Comparison of ENCODE assay signal across 11 cellular contexts in genomic region chr9:35518981-35519679, GRCh38. TPM values are rescaled to one million over a fixed set of nuclear protein-coding genes. Genes with fewer than 3 reads are reported as not detected.
DNase-seq lines count a peak whose midpoint lies in the region; ATAC-seq, FAIRE-seq and TF ChIP-seq lines count a peak whose summit lies in the region.
"Had no signal": no experiment of that assay in that cellular context is flagged by ENCODE, and none has a peak within 500 bp of the region (broad histone marks: within the 10 kb centered on the region; RNA-seq: fewer than 3 reads in every experiment).

No MANE protein-coding gene starts in this region.

- no peaks in the 10 kb centered on the region for H3K9me1 ChIP-seq in keratinocyte (ENCODE audit: control insufficient read depth, extremely low read depth, insufficient read depth, low read length)

- H2AFZ ChIP-seq in keratinocyte (ENCODE audit: control insufficient read depth, low read length) = no peak overlapping the region

- peaks cover 64% of the 10 kb centered on the region for H3K4me1 ChIP-seq in keratinocyte (ENCODE audit: control insufficient read depth, extremely low read depth, insufficient read depth, low read length)

- FAIRE-seq in bronchial epithelial cell (lab: Jason Lieb, UNC) = no peak
- FAIRE-seq in keratinocyte (lab: Jason Lieb, UNC) = no peak

- H3K27ac ChIP-seq in keratinocyte (ENCODE audit: control insufficient read depth, insufficient read depth, low read length) = peak overlapping the region; percentile 81
- peak overlapping the region in 20 of 21 experiments; percentile 5 to 84 (median 64) for H3K27ac ChIP-seq in skin epidermis

- dilution Hi-C loops in keratinocyte (cut with MboI; ENCODE audit: extremely low pct_ligation_motif_present, low sequenced_read_pairs) = no loop called here

- no peaks in the 10 kb centered on the region for H3K36me3 ChIP-seq in bronchial epithelial cell (ENCODE audit: control insufficient read depth, insufficient read depth, low read length)
- peaks cover 0 to 3% of the 10 kb centered on the region in 2 experiments for H3K36me3 ChIP-seq in keratinocyte (ENCODE audit: control insufficient read depth in 2 of 2, extremely low read depth in 1 of 2, insufficient read depth in 2 of 2, low read length in 2 of 2)

- H3K4me2 ChIP-seq in keratinocyte (ENCODE audit: control insufficient read depth, extremely low read depth, insufficient read depth, low read depth, low read length) = peak overlapping the region; percentile 65

- TF ChIP-seq CTCF in bronchial epithelial cell (IDR thresholded peaks at IDR 0.05; ENCODE audit: insufficient read depth, low read length, severe bottlenecking) (no peak), keratinocyte (optimal IDR thresholded peaks at IDR 0.05 in 1 of 3, IDR thresholded peaks at IDR 0.05 in 1 of 3, conservative IDR thresholded peaks at IDR 0.05 in 1 of 3; ENCODE audit: extremely low read depth in 1 of 3, insufficient read depth in 2 of 3, low read length in 3 of 3) (no peak)

- H3K4me3 ChIP-seq in bronchial epithelial cell (ENCODE audit: low read depth, low read length) (no peak overlapping the region), keratinocyte (ENCODE audit: control insufficient read depth in 2 of 3, extremely low read depth in 1 of 3, insufficient read depth in 2 of 3, low read depth in 1 of 3, low read length in 3 of 3) (no peak overlapping the region), skin epidermis (no peak overlapping the region)

- no peak for ATAC-seq in GM21447 (IDR thresholded peaks at IDR 0.05; ENCODE audit: unreplicated experiment)

- peak; percentile 68 for DNase-seq in HCEC 1CT
- peak; percentile 63 for DNase-seq in bronchial epithelial cell (ENCODE audit: low read depth)
- no peak for DNase-seq in keratinocyte (ENCODE audit: low read depth, low spot score)
- no peak for DNase-seq in NCI-H2029 (lab: John Stamatoyannopoulos, UW)
- no peak for DNase-seq in epidermal melanocyte (ENCODE audit: insufficient read length, low spot score)
- no peak for DNase-seq in NCI-H526 treated with DMSO at 0.1 percent for 48 hours (lab: John Stamatoyannopoulos, UW)
- DNase-seq: activated CD4-positive, CD25-positive, alpha-beta regulatory T cell treated with anti-CD3 and anti-CD28 coated beads, Interleukin-2, amount 50 U/mL, for 72 hours; NCI-H2171 treated with DMSO at 0.1 percent for 48 hours; stimulated activated CD4-positive, alpha-beta T cell treated with anti-CD3 and anti-CD28 coated beads, Interleukin-4, amount 100 ng/mL, for 1 hour had no signal

- peak overlapping the region; percentile 36 for H3K9ac ChIP-seq in keratinocyte (ENCODE audit: control insufficient read depth, extremely low read depth, insufficient read depth, low read length)

- H4K20me1 ChIP-seq in keratinocyte (ENCODE audit: control insufficient read depth, extremely low read depth, insufficient read depth, low read length) = no peaks in the 10 kb centered on the region

- H3K79me2 ChIP-seq in keratinocyte (ENCODE audit: control insufficient read depth, insufficient read depth, low read length) = peaks cover 24% of the 10 kb centered on the region

- H3K27me3 ChIP-seq in bronchial epithelial cell (ENCODE audit: control insufficient read depth, insufficient read depth, low read length) (no peaks in the 10 kb centered on the region), keratinocyte (ENCODE audit: control insufficient read depth, extremely low read depth, insufficient read depth, low read length) (no peaks in the 10 kb centered on the region)

- no peaks in the 10 kb centered on the region for H3K9me3 ChIP-seq in keratinocyte (ENCODE audit: control insufficient read depth, low read depth, low read length)

RNA-seq across cellular contexts. Expression of gene RUSC2, which starts 29.2 kb away (rescaled TPM):
- total RNA-seq in bronchial epithelial cell = 4.5 and 4.9 TPM in 2 replicates
- 4.2 to 7.9 TPM (median 6.3 TPM) in 3 replicates for polyA plus RNA-seq in keratinocyte
- polyA plus RNA-seq in keratinocyte (2011; ENCODE audit: low read depth) = 1.8 TPM
- polyA plus RNA-seq in keratinocyte (2011; cell fraction: cytosol; rRNA removed) = 4.0 and 5.0 TPM in 2 replicates
- polyA plus RNA-seq in keratinocyte (2011; cell fraction: nucleus; rRNA removed) = 15.7 and 21.6 TPM in 2 replicates
- polyA plus RNA-seq in keratinocyte (2012; ENCODE audit: low replicate concordance) = 4.4 and 8.1 TPM in 2 replicates
- polyA minus RNA-seq in keratinocyte = 30.9 to 43.2 TPM (median 32.3 TPM) in 3 replicates
- polyA minus RNA-seq in keratinocyte (2011; cell fraction: cytosol; rRNA and poly(A)+ RNA removed) = 14.2 TPM
- 17.0 and 18.2 TPM in 2 replicates for polyA minus RNA-seq in keratinocyte (2011; cell fraction: nucleus; rRNA and poly(A)+ RNA removed)

Comparison
In these comparisons a context has a peak if more than half of its experiments do, and no peak if none do; other contexts are left out.
1. DNase-seq: peak in HCEC 1CT (single experiment) and bronchial epithelial cell (single experiment); none in keratinocyte (single experiment), NCI-H2029 (single experiment), epidermal melanocyte (single experiment) and NCI-H526 treated with DMSO at 0.1 percent for 48 hours (single experiment).